ENCODE assay signal across 8 cellular contexts in the genomic region with DNA sequence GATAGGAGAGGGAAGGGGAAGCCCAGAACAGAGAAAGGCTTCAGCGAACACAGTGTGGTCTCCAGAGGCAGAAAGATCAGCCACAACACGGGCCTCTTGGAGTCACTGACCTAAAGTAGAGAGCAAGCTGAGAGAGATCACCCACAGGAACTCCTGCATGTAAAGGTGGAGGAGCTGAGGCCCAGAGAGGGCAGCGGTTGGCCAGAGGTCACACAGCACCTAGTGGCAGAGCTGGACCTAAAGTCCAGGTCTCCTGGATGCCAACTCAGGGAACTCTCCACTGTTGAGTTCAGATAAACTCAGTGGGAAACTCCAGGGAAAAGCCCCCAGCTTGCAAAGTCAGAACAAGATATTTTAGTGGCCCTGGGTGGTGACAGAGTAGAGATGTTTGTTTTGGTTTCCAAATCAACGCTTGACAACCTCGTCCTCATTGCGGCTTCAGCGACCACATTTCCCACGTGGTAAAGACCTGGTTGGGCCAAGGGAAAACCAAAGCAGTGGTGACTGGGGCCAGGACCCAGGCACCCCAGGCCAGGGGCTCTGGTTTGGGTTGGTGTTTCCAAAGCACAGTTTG. TPM values are rescaled to one million over a fixed set of nuclear protein-coding genes. Genes with fewer than 3 reads are reported as not detected.
DNase-seq lines count a peak whose midpoint lies in the region; ATAC-seq, FAIRE-seq and TF ChIP-seq lines count a peak whose summit lies in the region.

No MANE protein-coding gene starts in this region.

- DNase-seq in GM12892 (ENCODE audit: insufficient read length) (peak; percentile 67), coronary artery (ENCODE audit: low spot score) (no peak), spleen (no peak), mesenteric fat pad (ENCODE audit: low spot score) (no peak), RPMI8226 (no peak)
- peak; percentile 52 for DNase-seq in activated CD4-positive, alpha-beta T cell treated with anti-CD3 and anti-CD28 coated beads for 1 hour

- H3K36me3 ChIP-seq in spleen, result no peaks in the 10 kb centered on the region

- peaks cover 82 to 90% (median 87%) of the 10 kb centered on the region in 6 donors for H3K4me1 ChIP-seq in spleen

- peak; percentile 96 for FAIRE-seq in GM12892 (lab: Jason Lieb, UNC)

- WGBS in spleen, 5 donors, result 23 to 42% (median 24%) methylated on average over 8 of the region's 8 CpGs

- ATAC-seq in HG03045 (IDR thresholded peaks at IDR 0.05; ENCODE audit: unreplicated experiment), result peak; percentile 34
- ATAC-seq in HG03521 (IDR thresholded peaks at IDR 0.05; ENCODE audit: unreplicated experiment), result no peak

- peaks cover 0 to 12% (median 0%) of the 10 kb centered on the region in 7 donors for H3K27me3 ChIP-seq in spleen (replicated peaks in 1 of 7)

- intact Hi-C loops in spleen (cut with DNase I; ENCODE audit: low total_unique reads), result no loop called here

- no peaks in the 10 kb centered on the region for H3K9me3 ChIP-seq in spleen

- peak overlapping the region; percentile 68 for H3K4me3 ChIP-seq in coronary artery
- peak overlapping the region in 5 of 8 donors; percentile 1 to 67 (median 38) for H3K4me3 ChIP-seq in spleen

- TF ChIP-seq CTCF in coronary artery (IDR thresholded peaks at IDR 0.05) (no peak), spleen (IDR thresholded peaks at IDR 0.05 in 8 of 11, conservative IDR thresholded peaks at IDR 0.05 in 3 of 11) (no peak)

- TF ChIP-seq POLR2A in GM12892 (IDR thresholded peaks at IDR 0.05; ENCODE audit: low read depth, low read length), result peak; percentile 35; the same call in 1 of the 2 replicates
- TF ChIP-seq POLR2A in spleen (IDR thresholded peaks at IDR 0.05), result no peak

- peak overlapping the region; percentile 89 to 95 for H3K27ac ChIP-seq in coronary artery
- H3K27ac ChIP-seq in spleen, result peak overlapping the region; percentile 80 to 93 (median 88)

RNA-seq across cellular contexts. Expression of a gene that starts 4.6 kb away (rescaled TPM):
- 5.6 TPM for polyA plus RNA-seq in GM12892 (2012; ENCODE audit: missing spikeins)
- 10 to 100 TPM; 13.6 to 19.7 (median 16.4) TPM for total RNA-seq in spleen
- polyA plus RNA-seq in spleen, result 1 to 10 TPM; 2.7 to 6.2 (median 2.9) TPM
- total RNA-seq in mesenteric fat pad, result 10.1 TPM

RNA-seq across cellular contexts. Expression of a gene that starts 49.5 kb away (rescaled TPM):
- 2.8 TPM for polyA plus RNA-seq in GM12892 (2012; ENCODE audit: missing spikeins)
- total RNA-seq in spleen (10 to 100 TPM in 2 of 7 donors, 1 to 10 TPM in 5; 5.1 to 11.2 (median 8.3) TPM), mesenteric fat pad (54.8 TPM)
- polyA plus RNA-seq in spleen, result 1 to 10 TPM; 3.5 to 9.8 (median 4.4) TPM

Comparison
In these comparisons a context has a peak if more than half of its experiments do, and no peak if none do; other contexts are left out.
1. DNase-seq: peak in GM12892 (single experiment) and activated CD4-positive, alpha-beta T cell treated with anti-CD3 and anti-CD28 coated beads for 1 hour (single experiment); none in coronary artery (single experiment), spleen (single experiment), mesenteric fat pad (single experiment) and RPMI8226 (single experiment).